Comparison of ENCODE assay signal across 1 cellular context in genomic region chr13:99979453-99980200, GRCh38.
TF ChIP-seq lines count a peak whose summit lies in the region.

No MANE protein-coding gene starts in this region.

TF ChIP-seq in WTC11, 78 proteins besides CTCF, POLR2A, EP300 and RAD21 (continued from another document and continues in another):
- TF ChIP-seq ZNF532 (CRISPR knock-in tag; IDR thresholded peaks at IDR 0.05; ENCODE audit: borderline replicate concordance) (no peak), PRDM15 (CRISPR knock-in tag; IDR thresholded peaks at IDR 0.05) (no peak), MYBL2 (CRISPR knock-in tag; IDR thresholded peaks at IDR 0.05) (0 out of 2 replicates have a peak, but pooled peaks have one; percentile 61), NFATC4 (CRISPR knock-in tag; IDR thresholded peaks at IDR 0.05) (no peak), TEAD1 (CRISPR knock-in tag; IDR thresholded peaks at IDR 0.05) (no peak), USF1 (CRISPR knock-in tag; IDR thresholded peaks at IDR 0.05) (no peak), ZNF671 (CRISPR knock-in tag; IDR thresholded peaks at IDR 0.05) (no peak), NR1H2 (CRISPR knock-in tag; IDR thresholded peaks at IDR 0.05) (no peak), ZBTB43 (CRISPR knock-in tag; IDR thresholded peaks at IDR 0.05) (no peak), ZBTB21 (CRISPR knock-in tag; IDR thresholded peaks at IDR 0.05; ENCODE audit: borderline replicate concordance) (no peak), GABPB1 (CRISPR knock-in tag; IDR thresholded peaks at IDR 0.05) (no peak), KAT7 (CRISPR knock-in tag; IDR thresholded peaks at IDR 0.05; ENCODE audit: borderline replicate concordance) (no peak), HMGXB4 (CRISPR knock-in tag; IDR thresholded peaks at IDR 0.05) (peak; percentile 8; the same call in 1 of the 2 replicates), MXD4 (CRISPR knock-in tag; IDR thresholded peaks at IDR 0.05; ENCODE audit: borderline replicate concordance) (no peak), FOXK1 (CRISPR knock-in tag; IDR thresholded peaks at IDR 0.05) (peak; percentile 48; the same call in 1 of the 2 replicates), ZNF138 (CRISPR knock-in tag; conservative IDR thresholded peaks at IDR 0.05) (no peak), FOXP1 (CRISPR knock-in tag; IDR thresholded peaks at IDR 0.05; ENCODE audit: borderline replicate concordance) (peak; percentile 35; the same call in 1 of the 2 replicates), CREM (CRISPR knock-in tag; IDR thresholded peaks at IDR 0.05) (no peak), ZNF416 (CRISPR knock-in tag; IDR thresholded peaks at IDR 0.05) (no peak), ARID4B (CRISPR knock-in tag; IDR thresholded peaks at IDR 0.05; ENCODE audit: borderline replicate concordance) (peak; percentile 16; the same call in 1 of the 2 replicates), ZNF219 (CRISPR knock-in tag; IDR thresholded peaks at IDR 0.05; ENCODE audit: borderline replicate concordance) (no peak), ATF1 (CRISPR knock-in tag; IDR thresholded peaks at IDR 0.05) (no peak), SOX15 (CRISPR knock-in tag; IDR thresholded peaks at IDR 0.05) (no peak), OVOL2 (CRISPR knock-in tag; IDR thresholded peaks at IDR 0.05; ENCODE audit: borderline replicate concordance) (no peak), CDX4 (CRISPR knock-in tag; IDR thresholded peaks at IDR 0.05; ENCODE audit: borderline replicate concordance) (no peak), ATF3 (CRISPR knock-in tag; conservative IDR thresholded peaks at IDR 0.05) (no peak), ETV6 (CRISPR knock-in tag; IDR thresholded peaks at IDR 0.05) (no peak), ZNF423 (CRISPR knock-in tag; IDR thresholded peaks at IDR 0.05) (no peak), ZNF281 (CRISPR knock-in tag; IDR thresholded peaks at IDR 0.05) (no peak), NFYB (CRISPR knock-in tag; conservative IDR thresholded peaks at IDR 0.05; ENCODE audit: low read depth) (no peak), HMGA2 (CRISPR knock-in tag; IDR thresholded peaks at IDR 0.05) (no peak), NFE2L1 (CRISPR knock-in tag; IDR thresholded peaks at IDR 0.05) (no peak)
- TF ChIP-seq, protein P1, sequence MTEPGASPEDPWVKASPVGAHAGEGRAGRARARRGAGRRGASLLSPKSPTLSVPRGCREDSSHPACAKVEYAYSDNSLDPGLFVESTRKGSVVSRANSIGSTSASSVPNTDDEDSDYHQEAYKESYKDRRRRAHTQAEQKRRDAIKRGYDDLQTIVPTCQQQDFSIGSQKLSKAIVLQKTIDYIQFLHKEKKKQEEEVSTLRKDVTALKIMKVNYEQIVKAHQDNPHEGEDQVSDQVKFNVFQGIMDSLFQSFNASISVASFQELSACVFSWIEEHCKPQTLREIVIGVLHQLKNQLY (CRISPR knock-in tag; IDR thresholded peaks at IDR 0.05), result no peak
- TF ChIP-seq, protein P2, sequence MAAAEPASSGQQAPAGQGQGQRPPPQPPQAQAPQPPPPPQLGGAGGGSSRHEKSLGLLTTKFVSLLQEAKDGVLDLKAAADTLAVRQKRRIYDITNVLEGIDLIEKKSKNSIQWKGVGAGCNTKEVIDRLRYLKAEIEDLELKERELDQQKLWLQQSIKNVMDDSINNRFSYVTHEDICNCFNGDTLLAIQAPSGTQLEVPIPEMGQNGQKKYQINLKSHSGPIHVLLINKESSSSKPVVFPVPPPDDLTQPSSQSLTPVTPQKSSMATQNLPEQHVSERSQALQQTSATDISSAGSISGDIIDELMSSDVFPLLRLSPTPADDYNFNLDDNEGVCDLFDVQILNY (CRISPR knock-in tag; IDR thresholded peaks at IDR 0.05), result no peak
- TF ChIP-seq, protein P3, sequence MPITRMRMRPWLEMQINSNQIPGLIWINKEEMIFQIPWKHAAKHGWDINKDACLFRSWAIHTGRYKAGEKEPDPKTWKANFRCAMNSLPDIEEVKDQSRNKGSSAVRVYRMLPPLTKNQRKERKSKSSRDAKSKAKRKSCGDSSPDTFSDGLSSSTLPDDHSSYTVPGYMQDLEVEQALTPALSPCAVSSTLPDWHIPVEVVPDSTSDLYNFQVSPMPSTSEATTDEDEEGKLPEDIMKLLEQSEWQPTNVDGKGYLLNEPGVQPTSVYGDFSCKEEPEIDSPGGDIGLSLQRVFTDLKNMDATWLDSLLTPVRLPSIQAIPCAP (CRISPR knock-in tag; IDR thresholded peaks at IDR 0.05), result no peak
